ENCODE assay signal across 22 cellular contexts in the genomic region with DNA sequence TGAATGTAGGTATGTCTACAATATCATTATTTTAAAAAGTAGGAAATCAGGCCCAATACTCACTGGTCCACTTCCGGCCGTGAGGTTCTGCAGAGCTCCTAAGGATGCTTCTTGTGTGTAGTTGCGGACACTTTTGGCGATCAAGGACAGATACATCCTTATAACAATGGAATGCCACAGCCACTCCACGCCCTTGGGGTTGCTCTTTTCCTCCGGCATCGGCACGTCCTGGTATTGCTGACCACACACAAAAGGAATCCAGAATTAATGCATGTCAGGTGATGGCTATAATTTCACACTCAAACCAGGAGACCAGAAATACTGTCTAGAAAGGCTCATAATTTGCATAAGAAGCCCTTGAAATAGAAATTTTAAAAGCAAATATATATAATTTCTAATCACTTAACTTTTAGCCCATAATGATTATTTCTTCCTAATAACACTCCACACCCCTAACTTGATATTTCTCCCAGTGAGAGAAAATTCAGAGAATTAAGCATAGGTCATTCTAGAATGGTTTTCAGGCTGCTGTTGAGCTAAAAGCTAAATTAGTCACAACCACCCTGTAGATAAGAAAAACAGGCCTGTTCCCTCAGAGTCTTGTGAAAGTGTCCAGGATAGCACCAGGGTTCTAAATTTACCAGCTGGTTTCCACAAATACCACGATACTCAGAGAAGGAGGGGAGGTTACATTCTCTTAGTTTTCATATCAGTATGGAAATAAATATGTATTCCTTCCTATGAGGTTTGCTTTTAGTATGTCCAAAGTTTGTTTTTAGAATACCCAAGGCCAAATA.
DNase-seq lines count a peak whose midpoint lies in the region; ATAC-seq, FAIRE-seq and TF ChIP-seq lines count a peak whose summit lies in the region.
"Had no signal": no experiment of that assay in that cellular context is flagged by ENCODE, and none has a peak within 500 bp of the region (broad histone marks: within the 10 kb centered on the region; RNA-seq: fewer than 3 reads in every experiment).

No MANE protein-coding gene starts in this region.

- H3K4me3 ChIP-seq in cardiac muscle cell, result no peak overlapping the region
- H3K4me3 ChIP-seq: ascending aorta, GM12878, GM23248, K562, mucosa of descending colon, PC-9, sigmoid colon had no signal

- no peaks in the 10 kb centered on the region for H3K27me3 ChIP-seq in cardiac muscle cell
- H3K27me3 ChIP-seq: ascending aorta, sigmoid colon had no signal

- TF ChIP-seq CTCF in cardiac muscle cell (IDR thresholded peaks at IDR 0.05; ENCODE audit: low read depth, low read length), result no peak
- TF ChIP-seq CTCF in GM13977 (IDR thresholded peaks at IDR 0.05; ENCODE audit: extremely low read depth, insufficient read depth, missing control alignments), result no peak

- DNase-seq in HS-27A (ENCODE audit: low read depth), result peak; percentile 92
- peak; percentile 90 for DNase-seq in amniotic epithelial cell (ENCODE audit: low read depth)
- peak; percentile 62 to 76 for DNase-seq in cardiac muscle cell (ENCODE audit: low read depth in 1 of 2, low spot score in 1 of 2)
- DNase-seq in renal cortical epithelial cell (ENCODE audit: low read depth), result peak; percentile 27
- no peak for DNase-seq in GM13977 (ENCODE audit: low spot score)
- no peak for DNase-seq in H54 (ENCODE audit: insufficient read length, low spot score)
- DNase-seq: activated CD8-positive, alpha-beta memory T cell treated with anti-CD3 and anti-CD28 coated beads, Interleukin-2, amount 50 U/mL, for 4 hours; activated naive CD4-positive, alpha-beta T cell treated with anti-CD3 and anti-CD28 coated beads for 36 hours; COR-L47; GDM1; GM23248; kidney; mucosa of descending colon; NCI-H1105; nucleus accumbens; PC-9; sigmoid colon; stimulated activated CD4-positive, alpha-beta T cell treated with anti-CD3 and anti-CD28 coated beads, Interleukin-2, amount 100 ng/mL, for 24 hours had no signal

- no peaks in the 10 kb centered on the region for H3K9me3 ChIP-seq in cardiac muscle cell (ENCODE audit: low read depth)
- H3K9me3 ChIP-seq: ascending aorta, mucosa of descending colon, sigmoid colon had no signal

- H3K4me1 ChIP-seq in cardiac muscle cell (ENCODE audit: low read depth), result peaks cover 48% of the 10 kb centered on the region
- H3K4me1 ChIP-seq: ascending aorta, sigmoid colon had no signal

- H3K36me3 ChIP-seq in cardiac muscle cell, result peaks cover 72% of the 10 kb centered on the region
- H3K36me3 ChIP-seq: ascending aorta, sigmoid colon had no signal

- in situ Hi-C loops in GM13977 (cut with MboI; ENCODE audit: low pct_unique_long_range_greater_than_20kb, low sequenced_read_pairs, unreplicated experiment), result no loop called here

- peak overlapping the region; percentile 98 for H3K27ac ChIP-seq in cardiac muscle cell
- H3K27ac ChIP-seq: ascending aorta, GM23248, PC-9, sigmoid colon had no signal

- FAIRE-seq in H54 (lab: Jason Lieb, UNC), result no peak
- FAIRE-seq: GM12878, K562, kidney had no signal

- no peak for ATAC-seq in HG02938 (IDR thresholded peaks at IDR 0.05; ENCODE audit: unreplicated experiment)
- ATAC-seq: GM12878, K562, mucosa of descending colon had no signal

- no peak for TF ChIP-seq POLR2A in H54 (IDR thresholded peaks at IDR 0.05; ENCODE audit: low read depth, low read length)

Comparison
In these comparisons a context has a peak if more than half of its experiments do, and no peak if none do; other contexts are left out.
1. DNase-seq: peak in HS-27A (single experiment), amniotic epithelial cell (single experiment), cardiac muscle cell (2 of 2) and renal cortical epithelial cell (single experiment); none in GM13977 (single experiment) and H54 (single experiment).